In the genomic region with DNA sequence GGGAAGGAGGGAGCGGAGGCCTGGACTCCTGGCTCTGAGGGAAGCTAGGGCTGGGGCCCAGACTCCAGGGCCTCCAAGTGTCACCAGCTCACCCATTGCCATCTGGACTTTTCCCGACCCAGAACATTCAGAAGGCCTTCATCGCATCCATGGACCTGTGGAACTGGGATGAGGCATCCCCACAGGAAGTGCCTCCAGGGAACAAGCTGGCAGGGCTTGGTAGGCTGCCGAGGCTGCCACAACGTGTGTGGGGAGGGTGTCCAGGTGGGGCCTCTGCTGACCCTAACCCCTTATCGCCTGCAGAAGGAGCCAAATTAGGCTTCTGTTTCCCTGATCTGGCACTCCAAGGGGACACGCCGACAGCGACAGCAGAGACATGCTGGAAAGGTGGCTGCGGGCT, we compare ENCODE assay signal across 10 cellular contexts. TPM values are rescaled to one million over a fixed set of nuclear protein-coding genes. Genes with fewer than 3 reads are reported as not detected.
DNase-seq lines count a peak whose midpoint lies in the region; ATAC-seq, FAIRE-seq and TF ChIP-seq lines count a peak whose summit lies in the region.
"Had no signal": no experiment of that assay in that cellular context is flagged by ENCODE, and none has a peak within 500 bp of the region (broad histone marks: within the 10 kb centered on the region; RNA-seq: fewer than 3 reads in every experiment).

No MANE protein-coding gene starts in this region.

- H3K36me3 ChIP-seq in breast epithelium (no peaks in the 10 kb centered on the region), endodermal cell (ENCODE audit: control insufficient read depth, insufficient read depth, low read length) (peaks cover 12% of the 10 kb centered on the region), HepG2 (replicated peaks in 1 of 2; ENCODE audit: control insufficient read depth in 1 of 2, insufficient read depth in 2 of 2, low read length in 2 of 2) (peaks cover 0 to 7% of the 10 kb centered on the region in 2 experiments; a peak in 2 of 5 replicates)

- no peak for TF ChIP-seq RAD21 in HepG2 (CRISPR knock-in tag; IDR thresholded peaks at IDR 0.05)

- H3K4me1 ChIP-seq in breast epithelium (no peaks in the 10 kb centered on the region), endodermal cell (ENCODE audit: control insufficient read depth, insufficient read depth, low read length) (no peaks in the 10 kb centered on the region), HepG2 (ENCODE audit: insufficient read depth, low read length) (peaks cover 48% of the 10 kb centered on the region)

- H3K27ac ChIP-seq in breast epithelium (no peak overlapping the region), endodermal cell (ENCODE audit: low read depth, low read length) (no peak overlapping the region), HepG2 (ENCODE audit: extremely low read length, insufficient read depth, low read length) (no peak overlapping the region)

- no peak overlapping the region for H3K4me3 ChIP-seq in breast epithelium
- no peak overlapping the region for H3K4me3 ChIP-seq in endodermal cell (ENCODE audit: low read length)
- H3K4me3 ChIP-seq in HepG2 (replicated peaks in 1 of 3; ENCODE audit: insufficient read depth in 1 of 3, low read depth in 2 of 3, low read length in 3 of 3) = no peak overlapping the region

- no peak overlapping the region for H3K4me2 ChIP-seq in HepG2 (ENCODE audit: low read depth, low read length)

- FAIRE-seq in HepG2 (lab: Jason Lieb, UNC) = no peak

- H3K4me3 Mint-ChIP-seq in MCF 10A (ENCODE audit: unreplicated experiment) (peak overlapping the region; percentile 76), endodermal cell (peak overlapping the region; percentile 63)
- peak overlapping the region; percentile 66 to 78 for H3K4me3 Mint-ChIP-seq in stimulated activated naive B cell treated with anti-CD40 and anti-IgM and Interleukin-4, amounts not matched to agents 10 μg/mL and 1 μg/mL and 100 μg/mL, for 72 hours

- in situ Hi-C loops in HepG2 (cut with HindIII; ENCODE audit: extremely low pct_ligation_motif_present, low pct_unique_long_range_greater_than_20kb) = loop anchor here (5.0 kb wide), 1 partner anchor 95 kb away; the partner anchor contains the start of gene TMEM147

- H3K9ac ChIP-seq in endodermal cell (ENCODE audit: extremely low read depth, low read length, poor library complexity, severe bottlenecking) (no peak overlapping the region), HepG2 (ENCODE audit: insufficient read depth, low read depth, low read length) (no peak overlapping the region)

- CTCF ChIA-PET in MCF 10A (lab: Yijun Ruan, JAX) (interaction anchor here (0.6 kb wide), 1 partner anchor 1141 kb away, joined by 3 read pairs; no protein-coding TSS in a partner anchor), HepG2 (lab: Yijun Ruan, JAX; ENCODE audit: low intra/inter-chr PET ratio, low total read pairs) (no interaction called here)

- H3K9me3 ChIP-seq in breast epithelium (no peaks in the 10 kb centered on the region), endodermal cell (ENCODE audit: control insufficient read depth, low read length) (no peaks in the 10 kb centered on the region), HepG2 (ENCODE audit: low read length) (no peaks in the 10 kb centered on the region)

- DNase-seq in MCF 10A (ENCODE audit: unreplicated experiment) (no peak), breast epithelium (ENCODE audit: low spot score in 2 of 2) (no peak), OCI-M2 (lab: John Stamatoyannopoulos, UW; ENCODE audit: unreplicated experiment) (peak; percentile 93), endodermal cell (peak; percentile 62), cerebellum (ENCODE audit: low spot score) (no peak), left cardiac atrium (no peak), HepG2 (ENCODE audit: low spot score) (no peak)
- no peak for DNase-seq in stimulated activated naive B cell treated with anti-CD40 and anti-IgM and Interleukin-4, amounts not matched to agents 10 μg/mL and 1 μg/mL and 100 μg/mL, for 72 hours
- DNase-seq: activated CD4-positive, CD25-positive, alpha-beta regulatory T cell treated with anti-CD3 and anti-CD28 coated beads, Interleukin-2, amount 50 U/mL, for 72 hours had no signal

- no peak for ATAC-seq in stimulated activated naive B cell treated with anti-CD40 and anti-IgM and Interleukin-4, amounts not matched to agents 10 μg/mL and 1 μg/mL and 100 μg/mL, for 72 hours (replicated peaks)
- ATAC-seq in left cardiac atrium = no peak
- ATAC-seq in HepG2 = no peak

- H2AFZ ChIP-seq in HepG2 (ENCODE audit: low read length) = no peak overlapping the region

- peaks cover 14% of the 10 kb centered on the region for H3K36me3 Mint-ChIP-seq in MCF 10A (ENCODE audit: insufficient read depth, unreplicated experiment)
- H3K36me3 Mint-ChIP-seq in endodermal cell (ENCODE audit: low read depth) = peaks cover 9% of the 10 kb centered on the region
- H3K36me3 Mint-ChIP-seq in stimulated activated naive B cell treated with anti-CD40 and anti-IgM and Interleukin-4, amounts not matched to agents 10 μg/mL and 1 μg/mL and 100 μg/mL, for 72 hours = peaks cover 11% of the 10 kb centered on the region in 2 donors

- TF ChIP-seq POLR2A in breast epithelium (IDR thresholded peaks at IDR 0.05) (no peak), HepG2 (IDR thresholded peaks at IDR 0.05; ENCODE audit: insufficient read depth in 1 of 2, low read depth in 2 of 2, low read length in 2 of 2) (no peak)

- H3K27me3 ChIP-seq in breast epithelium (no peaks in the 10 kb centered on the region), endodermal cell (ENCODE audit: control insufficient read depth, insufficient read depth, low read length, poor library complexity, severe bottlenecking) (no peaks in the 10 kb centered on the region), HepG2 (ENCODE audit: control insufficient read depth in 1 of 2, insufficient read depth in 2 of 2, low read length in 2 of 2) (no peaks in the 10 kb centered on the region)

- BruUV-seq in MCF 10A (replicated peaks; lab: Mats Ljungman, UMichigan) = no TSS peak
- BruUV-seq in HepG2 (replicated peaks; lab: Mats Ljungman, UMichigan) = no TSS peak

- H3K27me3 Mint-ChIP-seq in MCF 10A (ENCODE audit: insufficient read depth, unreplicated experiment) (no peaks in the 10 kb centered on the region), endodermal cell (ENCODE audit: insufficient read depth) (peaks cover 6% of the 10 kb centered on the region)
- no peaks in the 10 kb centered on the region for H3K27me3 Mint-ChIP-seq in stimulated activated naive B cell treated with anti-CD40 and anti-IgM and Interleukin-4, amounts not matched to agents 10 μg/mL and 1 μg/mL and 100 μg/mL, for 72 hours

- TF ChIP-seq EP300 in HepG2 (IDR thresholded peaks at IDR 0.05; ENCODE audit: low read depth in 2 of 2, low read length in 2 of 2) (no peak), HepG2 (CRISPR knock-in tag; IDR thresholded peaks at IDR 0.05; ENCODE audit: borderline replicate concordance) (no peak)

- H3K9me3 Mint-ChIP-seq in MCF 10A (ENCODE audit: unreplicated experiment) (no peaks in the 10 kb centered on the region), endodermal cell (no peaks in the 10 kb centered on the region)
- no peaks in the 10 kb centered on the region for H3K9me3 Mint-ChIP-seq in stimulated activated naive B cell treated with anti-CD40 and anti-IgM and Interleukin-4, amounts not matched to agents 10 μg/mL and 1 μg/mL and 100 μg/mL, for 72 hours

- no peaks in the 10 kb centered on the region for H3K79me2 ChIP-seq in HepG2 (ENCODE audit: insufficient read depth, low read length)

- intact Hi-C loops in MCF 10A (cut with micrococcal nuclease) (loop anchor here (2.0 kb wide), 1 partner anchor 132 kb away; no protein-coding TSS in a partner anchor), breast epithelium (cut with DNase I; ENCODE audit: low total_unique reads) (no loop called here), left cardiac atrium (cut with DNase I) (no loop called here), HepG2 (cut with micrococcal nuclease; ENCODE audit: unreplicated experiment) (loop anchor here (10.0 kb wide), 1 partner anchor 88 kb away; no protein-coding TSS in a partner anchor)

- no peaks in the 10 kb centered on the region for H4K20me1 ChIP-seq in HepG2 (ENCODE audit: insufficient read depth, low read length)

- H3K4me1 Mint-ChIP-seq in MCF 10A (ENCODE audit: insufficient read depth, unreplicated experiment) (peaks cover 13% of the 10 kb centered on the region), endodermal cell (peaks cover 18% of the 10 kb centered on the region)
- peaks cover 20 to 45% of the 10 kb centered on the region in 2 donors for H3K4me1 Mint-ChIP-seq in stimulated activated naive B cell treated with anti-CD40 and anti-IgM and Interleukin-4, amounts not matched to agents 10 μg/mL and 1 μg/mL and 100 μg/mL, for 72 hours

- no peak overlapping the region for H3K27ac Mint-ChIP-seq in MCF 10A (ENCODE audit: low read depth, unreplicated experiment)
- H3K27ac Mint-ChIP-seq in endodermal cell = peak overlapping the region; percentile 52
- H3K27ac Mint-ChIP-seq in stimulated activated naive B cell treated with anti-CD40 and anti-IgM and Interleukin-4, amounts not matched to agents 10 μg/mL and 1 μg/mL and 100 μg/mL, for 72 hours = peak overlapping the region; percentile 42

- POLR2A ChIA-PET in MCF 10A (lab: Yijun Ruan, JAX) = interaction anchor here (1.1 to 3.5 kb wide), 2 partner anchors 13 to 18 kb away, joined by 4 to 24 read pairs; partner anchors contain the start of gene RBM42
- POLR2A ChIA-PET in HepG2 (lab: Yijun Ruan, JAX) = interaction anchor here (1.0 to 4.8 kb wide), 4 partner anchors 10 to 60 kb away, joined by 3 to 44 read pairs (median 8); partner anchors contain the start of gene RBM42

- WGBS in endodermal cell (ENCODE audit: insufficient coverage in 1 of 2, insufficient read length in 1 of 2), 2 experiments = 87 to 93% methylated on average over 5 to 10 of the region's 10 CpGs
- 93% methylated on average over 8 of the region's 10 CpGs for WGBS in HepG2 (ENCODE audit: low lambda C conversion rate)

- TF ChIP-seq CTCF in MCF 10A (IDR thresholded peaks at IDR 0.05; ENCODE audit: unreplicated experiment) (no peak), breast epithelium (IDR thresholded peaks at IDR 0.05) (no peak), endodermal cell (conservative IDR thresholded peaks at IDR 0.05) (no peak), HepG2 (CRISPR knock-in tag; IDR thresholded peaks at IDR 0.05) (no peak)

RNA-seq across cellular contexts. Expression of gene ETV2, which starts 0.8 kb away (rescaled TPM):
- 0.44 and 1.0 TPM in 2 replicates for total RNA-seq in MCF 10A (2022)
- total RNA-seq in breast epithelium = under 1 TPM in 1 of 3 donors, not detected in 2; 0.59 TPM
- total RNA-seq in endodermal cell = 1 to 10 TPM; 1.2 to 1.3 TPM
- polyA plus RNA-seq in endodermal cell (2013, experiment 1 of 2) = 2.8 TPM
- 2.3 TPM for polyA plus RNA-seq in endodermal cell (2013, experiment 2 of 2)
- total RNA-seq in cerebellum = 0.54 TPM
- under 1 TPM; 0.29 to 0.88 TPM for total RNA-seq in left cardiac atrium
- 0.20 and 0.46 TPM in 2 replicates for total RNA-seq in HepG2 (2016; rRNA removed; fragmentation: Illumina TruSeq; extraction: Trizol)
- 0.40 and 0.71 TPM in 2 replicates for total RNA-seq in HepG2 (2016; cell fraction: cytosol; rRNA removed; fragmentation: Illumina TruSeq; extraction: Trizol; ENCODE audit: low read depth)
- total RNA-seq in HepG2 (2016; cell fraction: insoluble cytoplasmic fraction; rRNA removed; fragmentation: Illumina TruSeq; extraction: Trizol) = 0.52 and 0.63 TPM in 2 replicates
- 0.43 and 1.0 TPM in 2 replicates for total RNA-seq in HepG2 (2016; cell fraction: membrane; rRNA removed; fragmentation: Illumina TruSeq; extraction: Trizol)
- 0.60 TPM in 1 of 2 replicates, not detected in the other for total RNA-seq in HepG2 (2016; cell fraction: nucleus; rRNA removed; fragmentation: Illumina TruSeq; extraction: Trizol)
- polyA plus RNA-seq in HepG2 (2011; rRNA removed) = 0.07 and 0.18 TPM in 2 replicates
- 0.19 and 0.35 TPM in 2 replicates for polyA plus RNA-seq in HepG2 (2011; cell fraction: cytosol; rRNA removed)
- not detected in 2 replicates for polyA plus RNA-seq in HepG2 (2011; cell fraction: nucleus; rRNA removed)
- 0.21 TPM in 1 of 2 replicates, not detected in the other for polyA plus RNA-seq in HepG2 (2012)
- 2.2 and 2.4 TPM in 2 replicates for polyA plus RNA-seq in HepG2 (2016; cell fraction: cytosol; fragmentation: Illumina TruSeq; extraction: Trizol; ENCODE audit: low read depth)
- polyA plus RNA-seq in HepG2 (2016; cell fraction: insoluble cytoplasmic fraction; fragmentation: Illumina TruSeq; extraction: Trizol; ENCODE audit: low read depth) = 0.93 and 1.0 TPM in 2 replicates
- 1.2 and 1.8 TPM in 2 replicates for polyA plus RNA-seq in HepG2 (2016; cell fraction: membrane; fragmentation: Illumina TruSeq; extraction: Trizol; ENCODE audit: low read depth)
- polyA plus RNA-seq in HepG2 (2016; cell fraction: nucleus; fragmentation: Illumina TruSeq; extraction: Trizol; ENCODE audit: insufficient read depth, low read depth) = 1.2 TPM in 1 of 2 replicates, not detected in the other
- polyA minus RNA-seq in HepG2 (2011; rRNA and poly(A)+ RNA removed; ENCODE audit: low replicate concordance) = 0.18 TPM in 1 of 2 replicates, not detected in the other
- polyA minus RNA-seq in HepG2 (2011; cell fraction: cytosol; rRNA and poly(A)+ RNA removed) = not detected in 2 replicates
- not detected in 2 replicates for polyA minus RNA-seq in HepG2 (2011; cell fraction: nucleus; rRNA and poly(A)+ RNA removed)

RNA-seq across cellular contexts. Expression of gene COX6B1, which starts 5.8 kb away (rescaled TPM):
- 213 and 265 TPM in 2 replicates for total RNA-seq in MCF 10A (2022)
- 100 to 1,000 TPM; 320 to 418 (median 391) TPM for total RNA-seq in breast epithelium
- total RNA-seq in endodermal cell = 100 to 1,000 TPM; 401 to 445 TPM
- polyA plus RNA-seq in endodermal cell (2013, experiment 1 of 2) = 515 TPM
- 477 TPM for polyA plus RNA-seq in endodermal cell (2013, experiment 2 of 2)
- 112 TPM for total RNA-seq in cerebellum
- 1,000 to 10,000 TPM in 1 of 2 donors, 100 to 1,000 TPM in 1; 934 to 1,059 TPM for total RNA-seq in left cardiac atrium
- total RNA-seq in HepG2 (2016; rRNA removed; fragmentation: Illumina TruSeq; extraction: Trizol) = 487 and 598 TPM in 2 replicates
- total RNA-seq in HepG2 (2016; cell fraction: cytosol; rRNA removed; fragmentation: Illumina TruSeq; extraction: Trizol; ENCODE audit: low read depth) = 218 and 283 TPM in 2 replicates
- total RNA-seq in HepG2 (2016; cell fraction: insoluble cytoplasmic fraction; rRNA removed; fragmentation: Illumina TruSeq; extraction: Trizol) = 483 and 617 TPM in 2 replicates
- 247 and 299 TPM in 2 replicates for total RNA-seq in HepG2 (2016; cell fraction: membrane; rRNA removed; fragmentation: Illumina TruSeq; extraction: Trizol)
- total RNA-seq in HepG2 (2016; cell fraction: nucleus; rRNA removed; fragmentation: Illumina TruSeq; extraction: Trizol) = 178 and 186 TPM in 2 replicates
- polyA plus RNA-seq in HepG2 (2011; rRNA removed) = 469 and 481 TPM in 2 replicates
- 584 and 686 TPM in 2 replicates for polyA plus RNA-seq in HepG2 (2011; cell fraction: cytosol; rRNA removed)
- polyA plus RNA-seq in HepG2 (2011; cell fraction: nucleus; rRNA removed) = 208 and 220 TPM in 2 replicates
- polyA plus RNA-seq in HepG2 (2012) = 383 and 386 TPM in 2 replicates
- polyA plus RNA-seq in HepG2 (2016; cell fraction: cytosol; fragmentation: Illumina TruSeq; extraction: Trizol; ENCODE audit: low read depth) = 249 and 303 TPM in 2 replicates
- polyA plus RNA-seq in HepG2 (2016; cell fraction: insoluble cytoplasmic fraction; fragmentation: Illumina TruSeq; extraction: Trizol; ENCODE audit: low read depth) = 687 and 740 TPM in 2 replicates
- polyA plus RNA-seq in HepG2 (2016; cell fraction: membrane; fragmentation: Illumina TruSeq; extraction: Trizol; ENCODE audit: low read depth) = 255 and 294 TPM in 2 replicates
- polyA plus RNA-seq in HepG2 (2016; cell fraction: nucleus; fragmentation: Illumina TruSeq; extraction: Trizol; ENCODE audit: insufficient read depth, low read depth) = 319 and 339 TPM in 2 replicates
- 521 and 803 TPM in 2 replicates for polyA minus RNA-seq in HepG2 (2011; rRNA and poly(A)+ RNA removed; ENCODE audit: low replicate concordance)
- polyA minus RNA-seq in HepG2 (2011; cell fraction: cytosol; rRNA and poly(A)+ RNA removed) = 131 and 134 TPM in 2 replicates
- polyA minus RNA-seq in HepG2 (2011; cell fraction: nucleus; rRNA and poly(A)+ RNA removed) = 44.8 and 54.5 TPM in 2 replicates

RNA-seq across cellular contexts. Expression of gene RBM42, which starts 13.5 kb away (rescaled TPM):
- total RNA-seq in MCF 10A (2022) (84.2 and 87.7 TPM in 2 replicates), breast epithelium (10 to 100 TPM; 44.6 to 51.4 (median 44.6) TPM), endodermal cell (10 to 100 TPM; 81.1 to 89.2 TPM), cerebellum (9.6 TPM), left cardiac atrium (10 to 100 TPM; 51.3 to 54.2 TPM), HepG2 (2016; rRNA removed; fragmentation: Illumina TruSeq; extraction: Trizol) (49.7 and 55.3 TPM in 2 replicates)
- 68.5 TPM for polyA plus RNA-seq in endodermal cell (2013, experiment 1 of 2)
- 64.3 TPM for polyA plus RNA-seq in endodermal cell (2013, experiment 2 of 2)
- 6.0 and 6.9 TPM in 2 replicates for total RNA-seq in HepG2 (2016; cell fraction: cytosol; rRNA removed; fragmentation: Illumina TruSeq; extraction: Trizol; ENCODE audit: low read depth)
- total RNA-seq in HepG2 (2016; cell fraction: insoluble cytoplasmic fraction; rRNA removed; fragmentation: Illumina TruSeq; extraction: Trizol) = 47.3 and 54.7 TPM in 2 replicates
- 14.0 and 14.6 TPM in 2 replicates for total RNA-seq in HepG2 (2016; cell fraction: membrane; rRNA removed; fragmentation: Illumina TruSeq; extraction: Trizol)
- 19.2 and 23.6 TPM in 2 replicates for total RNA-seq in HepG2 (2016; cell fraction: nucleus; rRNA removed; fragmentation: Illumina TruSeq; extraction: Trizol)
- polyA plus RNA-seq in HepG2 (2011; rRNA removed) = 27.2 and 30.6 TPM in 2 replicates
- 31.2 and 46.3 TPM in 2 replicates for polyA plus RNA-seq in HepG2 (2011; cell fraction: cytosol; rRNA removed)
- 22.3 and 22.9 TPM in 2 replicates for polyA plus RNA-seq in HepG2 (2011; cell fraction: nucleus; rRNA removed)
- polyA plus RNA-seq in HepG2 (2012) = 29.6 and 31.8 TPM in 2 replicates
- 8.2 TPM in 2 replicates for polyA plus RNA-seq in HepG2 (2016; cell fraction: cytosol; fragmentation: Illumina TruSeq; extraction: Trizol; ENCODE audit: low read depth)
- polyA plus RNA-seq in HepG2 (2016; cell fraction: insoluble cytoplasmic fraction; fragmentation: Illumina TruSeq; extraction: Trizol; ENCODE audit: low read depth) = 57.8 and 72.2 TPM in 2 replicates
- 10.1 and 13.3 TPM in 2 replicates for polyA plus RNA-seq in HepG2 (2016; cell fraction: membrane; fragmentation: Illumina TruSeq; extraction: Trizol; ENCODE audit: low read depth)
- polyA plus RNA-seq in HepG2 (2016; cell fraction: nucleus; fragmentation: Illumina TruSeq; extraction: Trizol; ENCODE audit: insufficient read depth, low read depth) = 40.6 and 42.2 TPM in 2 replicates
- polyA minus RNA-seq in HepG2 (2011; rRNA and poly(A)+ RNA removed; ENCODE audit: low replicate concordance) = 29.9 and 44.8 TPM in 2 replicates
- 18.9 and 20.0 TPM in 2 replicates for polyA minus RNA-seq in HepG2 (2011; cell fraction: cytosol; rRNA and poly(A)+ RNA removed)
- 4.8 and 6.1 TPM in 2 replicates for polyA minus RNA-seq in HepG2 (2011; cell fraction: nucleus; rRNA and poly(A)+ RNA removed)

RNA-seq across cellular contexts. Expression of gene UPK1A, which starts 24.0 kb away (rescaled TPM):
- total RNA-seq in MCF 10A (2022) (not detected in 2 replicates), breast epithelium (not detected), endodermal cell (under 1 TPM; 0.37 to 0.46 TPM), cerebellum (not detected), left cardiac atrium (not detected), HepG2 (2016; rRNA removed; fragmentation: Illumina TruSeq; extraction: Trizol) (not detected in 2 replicates)
- not detected for polyA plus RNA-seq in endodermal cell (2013, experiment 1 of 2)
- 0.29 TPM for polyA plus RNA-seq in endodermal cell (2013, experiment 2 of 2)
- not detected in 2 replicates for total RNA-seq in HepG2 (2016; cell fraction: cytosol; rRNA removed; fragmentation: Illumina TruSeq; extraction: Trizol; ENCODE audit: low read depth)
- not detected in 2 replicates for total RNA-seq in HepG2 (2016; cell fraction: insoluble cytoplasmic fraction; rRNA removed; fragmentation: Illumina TruSeq; extraction: Trizol)
- total RNA-seq in HepG2 (2016; cell fraction: membrane; rRNA removed; fragmentation: Illumina TruSeq; extraction: Trizol) = not detected in 2 replicates
- total RNA-seq in HepG2 (2016; cell fraction: nucleus; rRNA removed; fragmentation: Illumina TruSeq; extraction: Trizol) = not detected in 2 replicates
- polyA plus RNA-seq in HepG2 (2011; rRNA removed) = 2.5 and 2.9 TPM in 2 replicates
- polyA plus RNA-seq in HepG2 (2011; cell fraction: cytosol; rRNA removed) = 2.3 and 3.1 TPM in 2 replicates
- 1.7 and 1.8 TPM in 2 replicates for polyA plus RNA-seq in HepG2 (2011; cell fraction: nucleus; rRNA removed)
- 0.93 and 1.7 TPM in 2 replicates for polyA plus RNA-seq in HepG2 (2012)
- 0.17 TPM in 1 of 2 replicates, not detected in the other for polyA plus RNA-seq in HepG2 (2016; cell fraction: cytosol; fragmentation: Illumina TruSeq; extraction: Trizol; ENCODE audit: low read depth)
- 0.20 TPM in 1 of 2 replicates, not detected in the other for polyA plus RNA-seq in HepG2 (2016; cell fraction: insoluble cytoplasmic fraction; fragmentation: Illumina TruSeq; extraction: Trizol; ENCODE audit: low read depth)
- polyA plus RNA-seq in HepG2 (2016; cell fraction: membrane; fragmentation: Illumina TruSeq; extraction: Trizol; ENCODE audit: low read depth) = 0.14 TPM in 1 of 2 replicates, not detected in the other
- polyA plus RNA-seq in HepG2 (2016; cell fraction: nucleus; fragmentation: Illumina TruSeq; extraction: Trizol; ENCODE audit: insufficient read depth, low read depth) = not detected in 2 replicates
- 0.30 and 1.3 TPM in 2 replicates for polyA minus RNA-seq in HepG2 (2011; rRNA and poly(A)+ RNA removed; ENCODE audit: low replicate concordance)
- polyA minus RNA-seq in HepG2 (2011; cell fraction: cytosol; rRNA and poly(A)+ RNA removed) = 0.88 and 0.89 TPM in 2 replicates
- 0.39 TPM in 1 of 2 replicates, not detected in the other for polyA minus RNA-seq in HepG2 (2011; cell fraction: nucleus; rRNA and poly(A)+ RNA removed)
- total RNA-seq: epithelial cell of proximal tubule had no signal

RNA-seq across cellular contexts. Expression of gene HAUS5, which starts 29.8 kb away (rescaled TPM):
- total RNA-seq in MCF 10A (2022) (6.3 and 10.6 TPM in 2 replicates), breast epithelium (10 to 100 TPM in 1 of 3 donors, 1 to 10 TPM in 2; 5.9 to 13.0 (median 9.5) TPM), endodermal cell (10 to 100 TPM; 32.4 to 33.7 TPM), cerebellum (8.2 TPM), left cardiac atrium (1 to 10 TPM; 3.8 to 4.2 TPM), HepG2 (2016; rRNA removed; fragmentation: Illumina TruSeq; extraction: Trizol) (9.2 and 17.7 TPM in 2 replicates)
- polyA plus RNA-seq in endodermal cell (2013, experiment 1 of 2) = 29.8 TPM
- 25.0 TPM for polyA plus RNA-seq in endodermal cell (2013, experiment 2 of 2)
- 1.0 and 1.2 TPM in 2 replicates for total RNA-seq in HepG2 (2016; cell fraction: cytosol; rRNA removed; fragmentation: Illumina TruSeq; extraction: Trizol; ENCODE audit: low read depth)
- 8.0 and 19.2 TPM in 2 replicates for total RNA-seq in HepG2 (2016; cell fraction: insoluble cytoplasmic fraction; rRNA removed; fragmentation: Illumina TruSeq; extraction: Trizol)
- total RNA-seq in HepG2 (2016; cell fraction: membrane; rRNA removed; fragmentation: Illumina TruSeq; extraction: Trizol) = 2.8 and 3.4 TPM in 2 replicates
- 21.5 and 24.6 TPM in 2 replicates for total RNA-seq in HepG2 (2016; cell fraction: nucleus; rRNA removed; fragmentation: Illumina TruSeq; extraction: Trizol)
- polyA plus RNA-seq in HepG2 (2011; rRNA removed) = 10.3 and 11.1 TPM in 2 replicates
- polyA plus RNA-seq in HepG2 (2011; cell fraction: cytosol; rRNA removed) = 2.0 and 4.0 TPM in 2 replicates
- polyA plus RNA-seq in HepG2 (2011; cell fraction: nucleus; rRNA removed) = 106 and 171 TPM in 2 replicates
- polyA plus RNA-seq in HepG2 (2012) = 8.5 and 13.3 TPM in 2 replicates
- polyA plus RNA-seq in HepG2 (2016; cell fraction: cytosol; fragmentation: Illumina TruSeq; extraction: Trizol; ENCODE audit: low read depth) = 1.4 and 1.5 TPM in 2 replicates
- 10.5 and 11.3 TPM in 2 replicates for polyA plus RNA-seq in HepG2 (2016; cell fraction: insoluble cytoplasmic fraction; fragmentation: Illumina TruSeq; extraction: Trizol; ENCODE audit: low read depth)
- 3.2 and 3.7 TPM in 2 replicates for polyA plus RNA-seq in HepG2 (2016; cell fraction: membrane; fragmentation: Illumina TruSeq; extraction: Trizol; ENCODE audit: low read depth)
- polyA plus RNA-seq in HepG2 (2016; cell fraction: nucleus; fragmentation: Illumina TruSeq; extraction: Trizol; ENCODE audit: insufficient read depth, low read depth) = 82.3 and 83.1 TPM in 2 replicates
- polyA minus RNA-seq in HepG2 (2011; rRNA and poly(A)+ RNA removed; ENCODE audit: low replicate concordance) = 4.9 and 17.6 TPM in 2 replicates
- 2.4 and 3.0 TPM in 2 replicates for polyA minus RNA-seq in HepG2 (2011; cell fraction: cytosol; rRNA and poly(A)+ RNA removed)
- polyA minus RNA-seq in HepG2 (2011; cell fraction: nucleus; rRNA and poly(A)+ RNA removed) = 11.8 and 13.6 TPM in 2 replicates

Comparison
In these comparisons a context has a peak if more than half of its experiments do, and no peak if none do; other contexts are left out.
1. intact Hi-C loops: an anchor here in MCF 10A (2.0 kb wide) and HepG2 (10.0 kb wide); none called in breast epithelium and left cardiac atrium.
2. DNase-seq: peak in OCI-M2 (single experiment) and endodermal cell (single experiment); none in MCF 10A (single experiment), breast epithelium (0 of 2), stimulated activated naive B cell treated with anti-CD40 and anti-IgM and Interleukin-4, amounts not matched to agents 10 μg/mL and 1 μg/mL and 100 μg/mL, for 72 hours (single experiment), cerebellum (single experiment), left cardiac atrium (single experiment) and HepG2 (single experiment).
3. Peak in every context shown above with its lines, with median percentiles within 50 percentile points of each other: H3K4me3 Mint-ChIP-seq.